ENCODE assay signal across 1 cellular context in the genomic region with DNA sequence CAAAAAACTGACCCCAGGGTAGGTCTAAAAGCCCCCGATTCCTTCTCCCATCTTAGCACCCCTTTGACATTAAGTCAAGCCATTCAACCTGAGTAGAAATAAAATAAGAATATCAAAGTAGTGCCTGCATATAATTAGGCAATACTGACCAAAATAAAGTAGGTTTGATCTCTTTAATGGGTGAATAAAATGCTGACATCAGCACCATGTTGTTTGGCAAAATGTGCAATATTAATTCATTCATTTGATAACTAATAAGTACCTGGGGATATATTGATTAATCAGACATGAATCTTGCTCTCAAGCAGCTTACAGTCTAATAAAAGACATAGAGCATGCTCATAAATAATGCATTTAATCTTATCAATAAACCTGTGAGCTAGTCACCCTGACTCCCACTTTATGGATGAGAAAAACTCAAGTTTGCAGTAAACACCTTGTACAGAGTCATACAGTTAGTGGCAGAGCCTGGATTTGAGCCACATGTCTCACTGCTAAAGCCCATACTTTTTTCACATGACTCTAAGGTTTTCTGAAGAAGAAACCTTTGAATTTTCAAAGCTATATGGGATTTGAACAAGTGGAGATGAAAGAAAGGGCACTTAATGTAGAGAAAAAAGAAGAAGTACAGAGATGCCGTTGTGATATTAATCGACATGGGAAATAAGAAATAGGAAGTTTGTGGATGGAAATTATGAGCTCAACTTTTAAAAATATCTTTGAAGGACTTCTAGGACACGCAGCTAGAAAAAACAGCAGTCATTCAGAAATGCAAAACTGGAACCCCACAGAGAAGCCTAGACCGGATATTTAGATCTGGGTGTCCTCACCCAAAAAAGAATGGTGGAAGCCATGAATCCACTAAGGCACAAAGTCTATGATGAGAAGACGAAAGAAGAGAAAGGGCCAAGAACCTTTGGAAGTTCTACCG.
A peak's percentile ranks its signal among the peaks of the same experiment; 100 is the strongest.
TF ChIP-seq lines count a peak whose summit lies in the region.

No MANE protein-coding gene starts in this region.

TF ChIP-seq in H1, 55 proteins besides CTCF, POLR2A, EP300 and RAD21:
- TF ChIP-seq CHD7 (IDR thresholded peaks at IDR 0.05; ENCODE audit: insufficient replicate concordance, low read length) (no peak), FOSL1 (IDR thresholded peaks at IDR 0.05; ENCODE audit: insufficient read depth, low read depth, low read length) (no peak), SRF (IDR thresholded peaks at IDR 0.05; ENCODE audit: low read depth, low read length) (no peak), CTBP2 (IDR thresholded peaks at IDR 0.05; ENCODE audit: borderline replicate concordance, insufficient read depth, insufficient read length, low read length) (no peak), MAFK (IDR thresholded peaks at IDR 0.05; ENCODE audit: low read depth, low read length) (peak; percentile 71; the same call in 1 of the 2 replicates), JUN (IDR thresholded peaks at IDR 0.05; ENCODE audit: low read depth, low read length) (no peak), NRF1 (IDR thresholded peaks at IDR 0.05; ENCODE audit: low read depth, low read length) (no peak)
